8 cellular contexts compared by ENCODE assay signal in the genomic region with DNA sequence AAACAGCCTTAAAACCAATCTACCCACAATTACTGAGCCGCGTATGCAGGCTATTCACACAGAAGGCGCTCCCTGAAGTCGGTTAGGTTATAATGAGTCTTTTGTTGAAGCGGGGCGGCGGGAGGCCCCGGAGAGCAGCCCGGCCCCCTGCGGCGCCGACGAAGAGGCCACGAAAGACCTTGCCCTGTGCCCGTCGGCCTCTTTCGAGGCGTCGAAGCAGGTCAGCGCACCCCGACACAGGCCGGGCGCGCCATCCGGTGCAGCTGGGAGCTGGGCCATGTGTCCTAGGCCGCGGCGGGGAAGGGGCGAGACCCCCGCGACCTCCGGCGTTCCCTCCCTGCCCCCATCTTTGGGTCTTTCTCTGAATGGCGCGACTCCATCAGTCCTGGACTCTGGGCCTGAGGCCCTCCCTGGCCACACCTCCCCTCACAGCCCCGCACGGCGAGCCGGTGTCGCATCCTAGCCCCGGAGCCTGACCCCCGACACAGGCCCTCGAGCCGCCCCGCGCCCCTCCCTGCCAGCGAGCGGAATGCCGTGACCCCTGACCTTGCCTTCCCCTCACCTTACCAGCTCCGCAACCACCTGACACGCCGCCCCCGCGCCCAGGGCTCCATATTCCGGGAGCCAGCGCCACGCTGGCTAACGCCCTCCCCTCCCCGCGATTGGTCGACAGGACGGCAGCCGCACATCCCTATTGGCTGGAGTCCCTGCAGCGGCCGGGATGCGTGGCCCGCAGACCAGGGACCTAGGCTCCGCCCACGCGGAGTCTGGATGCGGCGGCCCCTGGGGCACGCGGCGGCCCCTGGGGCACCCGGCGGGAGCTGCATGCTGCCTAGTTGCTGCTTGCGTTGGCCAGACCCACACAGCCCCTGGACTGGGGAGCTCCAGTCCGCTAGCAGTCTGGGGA. TPM values are rescaled to one million over a fixed set of nuclear protein-coding genes. Genes with fewer than 3 reads are reported as not detected.
DNase-seq lines count a peak whose midpoint lies in the region; FAIRE-seq and TF ChIP-seq lines count a peak whose summit lies in the region.

A gene (minus strand): TSS at position 637 of the 907 bp plus-strand sequence. CDS start 15,656 bp downstream, outside the sequence.

- H3K27ac ChIP-seq in neuronal stem cell (replicated peaks; ENCODE audit: low read length) (peak within 1 kb of the TSS; percentile 98), subcutaneous abdominal adipose tissue (ENCODE audit: low read depth, low read length) (peak within 1 kb of the TSS; percentile 98)

- peak within 1 kb of the TSS; percentile 99 for H2BK15ac ChIP-seq in neuronal stem cell (ENCODE audit: low read length)

- no peak for TF ChIP-seq CTCF in HFF-Myc (IDR thresholded peaks at IDR 0.05; ENCODE audit: low read depth, low read length, missing control alignments)

- DNase-seq in GM03348 (ENCODE audit: low spot score) = peak; percentile 99
- DNase-seq in HFF-Myc (ENCODE audit: extremely low read depth, low read depth) = peak; percentile 67
- DNase-seq in NAMALWA (ENCODE audit: low spot score) = peak; percentile 93
- peak; percentile 95 for DNase-seq in SK-MEL-5 (ENCODE audit: low read depth, low spot score)
- DNase-seq in activated naive CD4-positive, alpha-beta T cell treated with Interleukin-2 at 50 U/mL for 16 hours = peak; percentile 93
- peak; percentile 93 to 94 for DNase-seq in frontal cortex (ENCODE audit: low spot score in 2 of 2)
- DNase-seq in neuronal stem cell (ENCODE audit: low spot score) = peak; percentile 94

- peak within 1 kb of the TSS; percentile 95 for H2BK12ac ChIP-seq in neuronal stem cell (ENCODE audit: low read length)

- H3K79me1 ChIP-seq in neuronal stem cell (ENCODE audit: low read depth, low read length) = no peaks in the 10 kb centered on the region

- H3K18ac ChIP-seq in neuronal stem cell (ENCODE audit: low read length) = peak within 1 kb of the TSS; percentile 99

- peaks cover 0 to 2% (median 0%) of the 10 kb centered on the region in 3 experiments for H3K27me3 ChIP-seq in neuronal stem cell (ENCODE audit: control insufficient read depth in 3 of 3, insufficient read depth in 3 of 3, low read depth in 1 of 3, low read length in 3 of 3)
- no peaks in the 10 kb centered on the region for H3K27me3 ChIP-seq in subcutaneous abdominal adipose tissue (ENCODE audit: control insufficient read depth in 5 of 5, insufficient read depth in 4 of 5, low read length in 5 of 5)

- peak within 1 kb of the TSS; percentile 93 for H3K23ac ChIP-seq in neuronal stem cell (ENCODE audit: low read depth, low read length, poor library complexity)

- peak within 1 kb of the TSS; percentile 57 for H4K8ac ChIP-seq in neuronal stem cell (ENCODE audit: low read depth, low read length)

- peak within 1 kb of the TSS; percentile 71 for H3K4me2 ChIP-seq in neuronal stem cell (ENCODE audit: insufficient read depth, low read length, poor library complexity, severe bottlenecking)

- peak within 1 kb of the TSS; percentile 99 for H2AK5ac ChIP-seq in neuronal stem cell (ENCODE audit: low read depth, low read length)

- H3K36me3 ChIP-seq in neuronal stem cell (replicated peaks in 1 of 2; ENCODE audit: control insufficient read depth in 2 of 2, insufficient read depth in 2 of 2, low read length in 2 of 2) (peaks cover 0 to under 1% of the 10 kb centered on the region in 2 donors), subcutaneous abdominal adipose tissue (ENCODE audit: control insufficient read depth in 5 of 5, insufficient read depth in 5 of 5, low read length in 5 of 5) (no peaks in the 10 kb centered on the region)

- H3K4me1 ChIP-seq in neuronal stem cell (ENCODE audit: control insufficient read depth in 2 of 2, insufficient read depth in 1 of 2, low read depth in 1 of 2, low read length in 2 of 2) (peaks cover 8 to 12% of the 10 kb centered on the region in 2 donors), subcutaneous abdominal adipose tissue (ENCODE audit: control insufficient read depth in 5 of 5, insufficient read depth in 5 of 5, low read length in 5 of 5) (peaks cover 0 to 40% (median 29%) of the 10 kb centered on the region in 5 donors)

- peak within 1 kb of the TSS; percentile 76 for H3K4me3 ChIP-seq in HFF-Myc (replicated peaks; ENCODE audit: low read depth, low read length)
- peak within 1 kb of the TSS; percentile 65 to 83 for H3K4me3 ChIP-seq in neuronal stem cell (ENCODE audit: low read length in 2 of 2)
- peak within 1 kb of the TSS; percentile 78 to 89 (median 84) for H3K4me3 ChIP-seq in subcutaneous abdominal adipose tissue (ENCODE audit: low read depth in 1 of 5, low read length in 5 of 5)

- H3K4ac ChIP-seq in neuronal stem cell (ENCODE audit: low read length) = peak within 1 kb of the TSS; percentile 97

- H3K9ac ChIP-seq in neuronal stem cell (ENCODE audit: low read depth, low read length, poor library complexity) = peak within 1 kb of the TSS; percentile 94
- peak within 1 kb of the TSS; percentile 73 to 92 (median 89) for H3K9ac ChIP-seq in subcutaneous abdominal adipose tissue (ENCODE audit: low read length in 5 of 5)

- H2BK5ac ChIP-seq in neuronal stem cell (ENCODE audit: low read length) = peak within 1 kb of the TSS; percentile 95

- H3K9me3 ChIP-seq in neuronal stem cell (replicated peaks in 1 of 2; ENCODE audit: control insufficient read depth in 2 of 2, insufficient read depth in 1 of 2, low read depth in 1 of 2, low read length in 2 of 2) = no peaks in the 10 kb centered on the region
- H3K9me3 ChIP-seq in subcutaneous abdominal adipose tissue (ENCODE audit: control insufficient read depth in 5 of 5, low read length in 5 of 5) = no peaks in the 10 kb centered on the region

- peak within 1 kb of the TSS; percentile 98 for H2BK120ac ChIP-seq in neuronal stem cell (ENCODE audit: low read depth, low read length)

- peak within 1 kb of the TSS; percentile 99 for H3K14ac ChIP-seq in neuronal stem cell (ENCODE audit: low read length)

- WGBS in neuronal stem cell (ENCODE audit: extremely low coverage in 2 of 2, insufficient read length in 2 of 2, insufficient replicate concordance in 1 of 2), 2 donors = no CpG with 5 or more reads among the region's 79 CpGs

- in situ Hi-C loops in SK-MEL-5 (cut with HindIII; ENCODE audit: low pct_unique_long_range_greater_than_20kb, low sequenced_read_pairs) = no loop called here

- no peak for FAIRE-seq in frontal cortex (lab: Jason Lieb, UNC)

- peak within 1 kb of the TSS; percentile 94 for H4K91ac ChIP-seq in neuronal stem cell (ENCODE audit: low read depth, low read length, poor library complexity)

- peak within 1 kb of the TSS; percentile 96 for H2AFZ ChIP-seq in neuronal stem cell (ENCODE audit: low read length)

RNA-seq across cellular contexts. Expression of the gene that starts here (rescaled TPM):
- total RNA-seq in SK-MEL-5 (2014; rRNA removed; shearing (Covaris generic)) = 148 and 168 TPM in 2 replicates
- 58.4 and 77.7 TPM in 2 replicates for polyA plus RNA-seq in SK-MEL-5 (2015; cell fraction: cytosol; rRNA removed)
- 243 and 260 TPM in 2 replicates for polyA plus RNA-seq in SK-MEL-5 (2015; cell fraction: nucleus; rRNA removed)
- total RNA-seq in frontal cortex = 86.4 TPM
- 26.1 TPM for polyA plus RNA-seq in neuronal stem cell (2013, experiment 1 of 2)
- 27.3 TPM for polyA plus RNA-seq in neuronal stem cell (2013, experiment 2 of 2)

Comparison
In these comparisons a context has a peak if more than half of its experiments do, and no peak if none do; other contexts are left out.
1. Peak in every context shown above with its lines: DNase-seq, H3K4me3 ChIP-seq and H3K27ac ChIP-seq.